ENCODE assay signal across 11 cellular contexts in genomic region chr12:24821691-24822090, GRCh38.
A peak's percentile ranks its signal among the peaks of the same experiment; 100 is the strongest.
DNase-seq lines count a peak whose midpoint lies in the region; ATAC-seq and TF ChIP-seq lines count a peak whose summit lies in the region.
"Had no signal": no experiment of that assay in that cellular context is flagged by ENCODE, and none has a peak within 500 bp of the region (broad histone marks: within the 10 kb centered on the region; RNA-seq: fewer than 3 reads in every experiment).

No MANE protein-coding gene starts in this region.

- no peaks in the 10 kb centered on the region for H3K27me3 Mint-ChIP-seq in T-cell
- H3K27me3 Mint-ChIP-seq: central memory CD8-positive, alpha-beta T cell; naive B cell had no signal

- H3K36me3 Mint-ChIP-seq in T-cell: no peaks in the 10 kb centered on the region
- H3K36me3 Mint-ChIP-seq: naive B cell had no signal

- POLR2A ChIA-PET in T-cell (lab: Charles Lee): no interaction called here

- no peak for TF ChIP-seq CTCF in fibroblast of the aortic adventitia (IDR thresholded peaks at IDR 0.05; ENCODE audit: insufficient read depth, low read length)

- H3K4me3 Mint-ChIP-seq in T-cell: no peak overlapping the region
- H3K4me3 Mint-ChIP-seq: central memory CD8-positive, alpha-beta T cell; naive B cell had no signal

- H3K4me1 Mint-ChIP-seq in T-cell: peaks cover 0 to 16% (median 4%) of the 10 kb centered on the region in 3 donors

- DNase-seq in fibroblast of the aortic adventitia (ENCODE audit: low read depth) (peak; percentile 33), T-cell (no peak), SIG-M5 treated with dmso at 0.1 percent for 504 hours (lab: John Stamatoyannopoulos, UW; ENCODE audit: unreplicated experiment) (no peak), MV-4-11 (lab: John Stamatoyannopoulos, UW) (no peak), NCI-H510A (lab: John Stamatoyannopoulos, UW) (no peak)
- DNase-seq: naive B cell had no signal

- peak; percentile 46 for ATAC-seq in GM18498 (IDR thresholded peaks at IDR 0.05; ENCODE audit: unreplicated experiment)
- peak; percentile 50 for ATAC-seq in GM21515 (IDR thresholded peaks at IDR 0.05; ENCODE audit: unreplicated experiment)
- ATAC-seq in HG03457 (IDR thresholded peaks at IDR 0.05; ENCODE audit: unreplicated experiment): peak; percentile 35
- no peak for ATAC-seq in T-cell (replicated peaks in 1 of 4)

- no peak overlapping the region for H3K27ac Mint-ChIP-seq in T-cell
- H3K27ac Mint-ChIP-seq: naive B cell had no signal

- no peaks in the 10 kb centered on the region for H3K9me3 Mint-ChIP-seq in T-cell

- H3K4me3 ChIP-seq in fibroblast of the aortic adventitia (ENCODE audit: low read depth, low read length): no peak overlapping the region
- H3K4me3 ChIP-seq: suprapubic skin had no signal

- CTCF ChIA-PET in T-cell (lab: Charles Lee): no interaction called here

Comparison
In these comparisons a context has a peak if more than half of its experiments do, and no peak if none do; other contexts are left out.
1. ATAC-seq: peak in GM18498 (single experiment), GM21515 (single experiment) and HG03457 (single experiment); none in T-cell (0 of 4).